Comparison of ENCODE assay signal across 20 cellular contexts in genomic region chr6:17691925-17692538, GRCh38. TPM values are rescaled to one million over a fixed set of nuclear protein-coding genes. Genes with fewer than 3 reads are reported as not detected.
A peak's percentile ranks its signal among the peaks of the same experiment; 100 is the strongest.
DNase-seq lines count a peak whose midpoint lies in the region; ATAC-seq, FAIRE-seq and TF ChIP-seq lines count a peak whose summit lies in the region.
"Had no signal": no experiment of that assay in that cellular context is flagged by ENCODE, and none has a peak within 500 bp of the region (broad histone marks: within the 10 kb centered on the region; RNA-seq: fewer than 3 reads in every experiment).

No MANE protein-coding gene starts in this region.

- peaks cover 23% of the 10 kb centered on the region for H3K36me3 Mint-ChIP-seq in type B pancreatic cell

- H3K4me3 ChIP-seq in cardiac muscle cell: no peak overlapping the region
- H3K4me3 ChIP-seq in Loucy (ENCODE audit: low read length, poor library complexity, severe bottlenecking): no peak overlapping the region
- no peak overlapping the region for H3K4me3 ChIP-seq in K562
- H3K4me3 ChIP-seq in hepatocyte: no peak overlapping the region
- H3K4me3 ChIP-seq: lower lobe of right lung, ovary had no signal

- TF ChIP-seq CTCF in cardiac muscle cell (IDR thresholded peaks at IDR 0.05; ENCODE audit: low read depth, low read length): no peak
- no peak for TF ChIP-seq CTCF in Loucy (conservative IDR thresholded peaks at IDR 0.05; ENCODE audit: low read length)
- TF ChIP-seq CTCF in K562 (IDR thresholded peaks at IDR 0.05 in 2 of 3, conservative IDR thresholded peaks at IDR 0.05 in 1 of 3; ENCODE audit: insufficient read depth in 2 of 3, low read depth in 1 of 3, low read length in 3 of 3): no peak
- TF ChIP-seq CTCF in type B pancreatic cell (conservative IDR thresholded peaks at IDR 0.05): peak; percentile 28
- TF ChIP-seq CTCF in hepatocyte (IDR thresholded peaks at IDR 0.05; ENCODE audit: poor library complexity): no peak

- H3K4me1 ChIP-seq in cardiac muscle cell (ENCODE audit: low read depth) (no peaks in the 10 kb centered on the region), Loucy (ENCODE audit: insufficient read depth, low read length, poor library complexity, severe bottlenecking) (peaks cover 4% of the 10 kb centered on the region), K562 (replicated peaks in 1 of 2; ENCODE audit: control insufficient read depth in 2 of 2, insufficient read depth in 2 of 2, low read length in 2 of 2) (peaks cover 3% of the 10 kb centered on the region in 2 experiments; a peak in 3 of 5 replicates), hepatocyte (ENCODE audit: insufficient read depth) (no peaks in the 10 kb centered on the region)
- H3K4me1 ChIP-seq: Caco-2, lower lobe of right lung had no signal

- intact Hi-C loops in cardiac septum (cut with DNase I) (no loop called here), K562 (cut with micrococcal nuclease) (no loop called here)

- H4K20me1 ChIP-seq in Loucy (ENCODE audit: insufficient read depth, low read length, poor library complexity, severe bottlenecking): peaks cover 97% of the 10 kb centered on the region
- H4K20me1 ChIP-seq in K562 (replicated peaks; ENCODE audit: control insufficient read depth, insufficient read depth, low read length): peaks cover 16% of the 10 kb centered on the region
- H4K20me1 ChIP-seq in hepatocyte (ENCODE audit: insufficient read depth, poor library complexity, severe bottlenecking): peaks cover 72% of the 10 kb centered on the region

- FAIRE-seq in K562 (lab: Jason Lieb, UNC) (no peak), HTR-8/SVneo (lab: Jason Lieb, UNC) (no peak)
- FAIRE-seq: colon, endothelial cell of umbilical vein had no signal

- no peak for TF ChIP-seq RAD21 in K562 (CRISPR knock-in tag; conservative IDR thresholded peaks at IDR 0.05 in 1 of 2, IDR thresholded peaks at IDR 0.05 in 1 of 2)

- no peak for DNase-seq in cardiac muscle cell (ENCODE audit: low read depth in 1 of 2, low spot score in 1 of 2)
- no peak for DNase-seq in cardiac septum (ENCODE audit: low spot score)
- no peak for DNase-seq in K562 (ENCODE audit: extremely low read depth in 1 of 4, low spot score in 3 of 4)
- DNase-seq in type B pancreatic cell (ENCODE audit: extremely low spot score, unreplicated experiment): no peak
- no peak for DNase-seq in HTR-8/SVneo (ENCODE audit: insufficient read length, low spot score)
- DNase-seq in NCI-H1417 treated with DMSO at 0.1 percent for 48 hours (lab: John Stamatoyannopoulos, UW): no peak
- DNase-seq in hepatocyte (ENCODE audit: low spot score): no peak
- DNase-seq: activated B cell treated with CpG ODN at 0.5 μM for 24 hours; Caco-2; lower lobe of right lung; NCI-H2171 treated with DMSO at 0.1 percent for 48 hours; NCI-H69; ovary; SIG-M5; stimulated activated naive B cell treated with anti-CD40 and anti-IgM and Interleukin-4, amounts not matched to agents 10 μg/mL and 1 μg/mL and 100 μg/mL, for 72 hours had no signal

- TF ChIP-seq EP300 in K562 (IDR thresholded peaks at IDR 0.05; ENCODE audit: low read length): no peak

- H3K79me2 ChIP-seq in Loucy (ENCODE audit: insufficient read depth, low read length): peaks cover 99% of the 10 kb centered on the region
- H3K79me2 ChIP-seq in K562 (ENCODE audit: control insufficient read depth, insufficient read depth, low read length): peaks cover 99% of the 10 kb centered on the region
- H3K79me2 ChIP-seq in hepatocyte: peaks cover 100% of the 10 kb centered on the region

- H3K4me3 Mint-ChIP-seq in type B pancreatic cell: no peak overlapping the region
- H3K4me3 Mint-ChIP-seq: activated B cell treated with CpG ODN at 0.5 μM for 24 hours; stimulated activated naive B cell treated with anti-CD40 and anti-IgM and Interleukin-4, amounts not matched to agents 10 μg/mL and 1 μg/mL and 100 μg/mL, for 72 hours; T-helper 1 cell treated with Interleukin-12 subunit alpha and Interleukin-12 subunit beta and Interleukin-4 antibody, amounts not matched to agents 30 μg/mL and 1 μg/mL, for 36 hours had no signal

- POLR2A ChIA-PET in K562 (lab: Yijun Ruan, JAX): interaction anchor here (0.8 to 12.2 kb wide), 12 partner anchors 9 to 279 kb away, joined by 3 to 164 read pairs (median 4); partner anchors contain the start of gene NUP153

- in situ Hi-C loops in K562 (cut with MboI): no loop called here

- H3K9me3 Mint-ChIP-seq in type B pancreatic cell: peaks cover 4% of the 10 kb centered on the region
- H3K9me3 Mint-ChIP-seq: activated B cell treated with CpG ODN at 0.5 μM for 24 hours; T-helper 1 cell treated with Interleukin-12 subunit alpha and Interleukin-12 subunit beta and Interleukin-4 antibody, amounts not matched to agents 30 μg/mL and 1 μg/mL, for 36 hours had no signal

- H3K4me2 ChIP-seq in Loucy (ENCODE audit: low read depth, low read length, poor library complexity, severe bottlenecking) (peak overlapping the region; percentile 32), K562 (ENCODE audit: insufficient read depth, low read length) (no peak overlapping the region), hepatocyte (no peak overlapping the region)

- H3K9me2 ChIP-seq in Loucy (replicated peaks; ENCODE audit: low read depth, low read length) (no peaks in the 10 kb centered on the region), hepatocyte (replicated peaks; ENCODE audit: insufficient read depth) (no peaks in the 10 kb centered on the region)

- H2AFZ ChIP-seq in Loucy (ENCODE audit: low read length): no peak overlapping the region
- H2AFZ ChIP-seq in K562 (ENCODE audit: low read depth, low read length): no peak overlapping the region
- H2AFZ ChIP-seq in hepatocyte: no peak overlapping the region

- H3K9me3 ChIP-seq in cardiac muscle cell (ENCODE audit: low read depth): no peaks in the 10 kb centered on the region
- H3K9me3 ChIP-seq in Loucy (ENCODE audit: insufficient read depth, low read depth, low read length): no peaks in the 10 kb centered on the region
- H3K9me3 ChIP-seq in K562 (replicated peaks; ENCODE audit: control insufficient read depth, insufficient read depth, low read depth, low read length): no peaks in the 10 kb centered on the region
- no peaks in the 10 kb centered on the region for H3K9me3 ChIP-seq in hepatocyte (ENCODE audit: low read depth)
- H3K9me3 ChIP-seq: Caco-2, lower lobe of right lung, ovary had no signal

- ATAC-seq in K562: peak; percentile 63
- ATAC-seq: lower lobe of right lung; sciatic nerve; stimulated activated naive B cell treated with anti-CD40 and anti-IgM and Interleukin-4, amounts not matched to agents 10 μg/mL and 1 μg/mL and 100 μg/mL, for 72 hours had no signal

- peaks cover 8% of the 10 kb centered on the region; the same call in 1 of the 2 replicates for H3F3A ChIP-seq in Loucy (ENCODE audit: low read depth)

- no TSS peak for BruUV-seq in K562 (replicated peaks; lab: Mats Ljungman, UMichigan)

- peak overlapping the region; percentile 64 for H3K27ac Mint-ChIP-seq in type B pancreatic cell
- H3K27ac Mint-ChIP-seq: activated B cell treated with CpG ODN at 0.5 μM for 24 hours; stimulated activated naive B cell treated with anti-CD40 and anti-IgM and Interleukin-4, amounts not matched to agents 10 μg/mL and 1 μg/mL and 100 μg/mL, for 72 hours; T-helper 1 cell treated with Interleukin-12 subunit alpha and Interleukin-12 subunit beta and Interleukin-4 antibody, amounts not matched to agents 30 μg/mL and 1 μg/mL, for 36 hours had no signal

- CTCF ChIA-PET in K562 (lab: Yijun Ruan, JAX; ENCODE audit: low intra/inter-chr PET ratio): no interaction called here

- H3K27ac ChIP-seq in cardiac muscle cell: peak overlapping the region; percentile 38
- peak overlapping the region; percentile 20; the same call in 1 of the 3 replicates for H3K27ac ChIP-seq in K562 (ENCODE audit: extremely low read depth, low read depth, low read length)
- no peak overlapping the region for H3K27ac ChIP-seq in hepatocyte
- H3K27ac ChIP-seq: lower lobe of right lung, ovary had no signal

- no peaks in the 10 kb centered on the region for H3K9me1 ChIP-seq in K562 (ENCODE audit: control insufficient read depth, insufficient read depth, low read length)

- TF ChIP-seq POLR2A in K562 (conservative IDR thresholded peaks at IDR 0.05): no peak

- no peaks in the 10 kb centered on the region for H3K27me3 ChIP-seq in cardiac muscle cell
- H3K27me3 ChIP-seq in Loucy (ENCODE audit: insufficient read depth, low read length, poor library complexity, severe bottlenecking): no peaks in the 10 kb centered on the region
- H3K27me3 ChIP-seq in K562 (ENCODE audit: control insufficient read depth in 2 of 2, insufficient read depth in 2 of 2, low read length in 2 of 2): no peaks in the 10 kb centered on the region
- no peaks in the 10 kb centered on the region for H3K27me3 ChIP-seq in hepatocyte
- H3K27me3 ChIP-seq: ovary had no signal

- no peak overlapping the region for H3K9ac ChIP-seq in Loucy (ENCODE audit: low read depth, low read length, poor library complexity, severe bottlenecking)
- no peak overlapping the region for H3K9ac ChIP-seq in K562 (ENCODE audit: insufficient read depth in 1 of 2, low read depth in 2 of 2, low read length in 2 of 2)

- no peaks in the 10 kb centered on the region for H3K27me3 Mint-ChIP-seq in type B pancreatic cell
- H3K27me3 Mint-ChIP-seq: activated B cell treated with CpG ODN at 0.5 μM for 24 hours; stimulated activated naive B cell treated with anti-CD40 and anti-IgM and Interleukin-4, amounts not matched to agents 10 μg/mL and 1 μg/mL and 100 μg/mL, for 72 hours had no signal

- WGBS in K562 (ENCODE audit: insufficient coverage, low coverage, missing lambda C conversion rate): 71% methylated on average over 4 of the region's 4 CpGs
- WGBS in hepatocyte (ENCODE audit: low lambda C conversion rate, missing lambda C conversion rate): 100% methylated on average over 4 of the region's 4 CpGs

- no peaks in the 10 kb centered on the region for H3K4me1 Mint-ChIP-seq in type B pancreatic cell (ENCODE audit: unreplicated experiment)

- H3K36me3 ChIP-seq in cardiac muscle cell (peaks cover 7% of the 10 kb centered on the region), Loucy (ENCODE audit: insufficient read depth, low read length) (peaks cover 26% of the 10 kb centered on the region; the same call in 1 of the 2 replicates), K562 (ENCODE audit: control insufficient read depth, insufficient read depth, low read length) (peaks cover 70% of the 10 kb centered on the region), hepatocyte (replicated peaks; ENCODE audit: insufficient read depth, low read depth) (no peaks in the 10 kb centered on the region)
- H3K36me3 ChIP-seq: ovary had no signal

RNA-seq across cellular contexts. Expression of gene NUP153, which starts 14.7 kb away (rescaled TPM):
- total RNA-seq in cardiac muscle cell: 18.1 and 26.2 TPM in 2 replicates
- polyA plus RNA-seq in cardiac muscle cell: 9.2 and 14.8 TPM in 2 replicates
- 25.8 TPM for total RNA-seq in cardiac septum
- total RNA-seq in K562 (2011; cell fraction: chromatin; rRNA removed; ENCODE audit: low replicate concordance): 74.3 and 181 TPM in 2 replicates
- 48.2 and 59.3 TPM in 2 replicates for total RNA-seq in K562 (2011; cell fraction: nucleolus; rRNA removed)
- 75.8 and 76.4 TPM in 2 replicates for total RNA-seq in K562 (2011; cell fraction: nucleoplasm; rRNA removed)
- 61.1 and 75.3 TPM in 2 replicates for total RNA-seq in K562 (2014; rRNA removed)
- total RNA-seq in K562 (2014; rRNA removed; fragmentation: Illumina TruSeq; extraction: Trizol): 84.8 and 96.0 TPM in 2 replicates
- total RNA-seq in K562 (2015; rRNA removed; fragmentation: Illumina TruSeq; extraction: Trizol): 82.3 and 89.0 TPM in 2 replicates
- 104 and 108 TPM in 2 replicates for total RNA-seq in K562 (2021)
- polyA plus RNA-seq in K562 (2011; rRNA removed): 91.5 and 110 TPM in 2 replicates
- polyA plus RNA-seq in K562 (2011; cell fraction: cytosol; rRNA removed): 68.3 and 73.2 TPM in 2 replicates
- 93.8 and 98.5 TPM in 2 replicates for polyA plus RNA-seq in K562 (2011; cell fraction: nucleus; rRNA removed)
- 48.9 and 59.8 TPM in 2 replicates for polyA plus RNA-seq in K562 (2012)
- polyA plus RNA-seq in K562 (2014; fragmentation: Illumina TruSeq; extraction: Trizol): 96.4 and 110 TPM in 2 replicates
- polyA plus RNA-seq in K562 (2014; fragmentation: Nextera tagmentation; extraction: Ambion mirVana): 10 to 100 TPM; 21.9 to 31.8 TPM
- polyA plus RNA-seq in K562 (2014; rRNA removed): 72.4 and 72.8 TPM in 2 replicates
- 136 and 137 TPM in 2 replicates for polyA minus RNA-seq in K562 (2011; rRNA and poly(A)+ RNA removed)
- polyA minus RNA-seq in K562 (2011; cell fraction: cytosol; rRNA and poly(A)+ RNA removed): 54.4 and 71.0 TPM in 2 replicates
- polyA minus RNA-seq in K562 (2011; cell fraction: nucleus; rRNA and poly(A)+ RNA removed): 37.6 and 61.4 TPM in 2 replicates
- total RNA-seq in type B pancreatic cell (ENCODE audit: low replicate concordance): 47.5 and 51.8 TPM in 2 replicates
- total RNA-seq in hepatocyte: 29.5 and 31.1 TPM in 2 replicates
- polyA plus RNA-seq in hepatocyte: 7.9 and 9.4 TPM in 2 replicates
